In the genomic region with DNA sequence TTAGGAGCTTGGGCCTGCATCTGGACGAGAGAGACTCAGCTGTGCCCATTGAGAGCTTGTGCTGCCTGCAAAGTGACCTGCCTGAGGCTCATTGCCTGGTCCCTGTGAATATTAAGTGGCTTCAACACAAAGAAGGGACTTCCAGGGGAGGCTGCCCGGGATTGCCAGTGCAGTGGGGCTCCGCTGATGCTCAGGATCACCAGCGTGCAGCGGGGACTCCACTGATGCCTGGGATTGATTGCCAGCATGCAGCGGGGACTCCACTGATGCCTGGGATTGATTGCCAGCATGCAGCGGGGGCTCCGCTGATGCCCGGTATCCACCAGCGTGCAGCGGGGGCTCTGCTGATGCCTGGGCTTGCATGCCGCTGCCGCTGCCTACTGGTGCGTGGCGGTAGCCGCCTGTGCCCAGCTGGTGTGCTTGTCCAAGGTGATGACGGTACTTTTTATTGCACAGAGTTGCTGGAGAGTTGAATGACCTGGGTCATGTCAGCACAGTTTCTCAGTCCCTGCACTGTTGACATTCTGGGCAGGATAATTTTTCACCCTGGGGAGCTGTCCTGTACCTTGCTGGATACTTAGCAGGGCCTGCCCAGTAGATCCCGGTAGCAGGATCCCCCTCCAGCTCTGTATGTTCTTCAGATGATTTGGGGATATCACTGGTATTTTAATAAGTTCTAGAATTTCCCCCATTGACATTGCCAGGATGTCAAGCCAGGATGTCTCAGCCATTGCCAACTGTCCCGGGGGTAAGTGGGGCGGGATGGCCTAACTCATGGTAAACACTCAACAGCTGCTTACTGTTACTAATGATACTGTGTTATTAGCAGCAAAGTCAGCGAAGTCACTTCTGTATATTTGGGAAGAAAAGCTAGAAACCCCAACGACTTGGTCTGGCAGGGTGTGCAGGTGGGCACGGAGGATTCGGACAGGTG, we compare ENCODE assay signal across 16 cellular contexts. TPM values are rescaled to one million over a fixed set of nuclear protein-coding genes. Genes with fewer than 3 reads are reported as not detected.
DNase-seq lines count a peak whose midpoint lies in the region; FAIRE-seq and TF ChIP-seq lines count a peak whose summit lies in the region.
"Had no signal": no experiment of that assay in that cellular context is flagged by ENCODE, and none has a peak within 500 bp of the region (broad histone marks: within the 10 kb centered on the region; RNA-seq: fewer than 3 reads in every experiment).

No MANE protein-coding gene starts in this region.

- no peak overlapping the region for H3K4me2 ChIP-seq in neuronal stem cell (ENCODE audit: insufficient read depth, low read length, poor library complexity, severe bottlenecking)

- H3K4me1 ChIP-seq in left ventricle myocardium inferior = peaks cover 34% of the 10 kb centered on the region
- peaks cover 0 to 15% of the 10 kb centered on the region in 2 donors for H3K4me1 ChIP-seq in neuronal stem cell (ENCODE audit: control insufficient read depth in 2 of 2, insufficient read depth in 1 of 2, low read depth in 1 of 2, low read length in 2 of 2)
- H3K4me1 ChIP-seq: HAP-1, uterus had no signal

- H3K36me3 ChIP-seq in left ventricle myocardium inferior (no peaks in the 10 kb centered on the region), neuronal stem cell (replicated peaks in 1 of 2; ENCODE audit: control insufficient read depth in 2 of 2, insufficient read depth in 2 of 2, low read length in 2 of 2) (peaks cover 4 to 30% of the 10 kb centered on the region in 2 donors), brain microvascular endothelial cell (replicated peaks) (no peaks in the 10 kb centered on the region)
- H3K36me3 ChIP-seq: HAP-1, uterus had no signal

- no peak overlapping the region for H3K4ac ChIP-seq in neuronal stem cell (ENCODE audit: low read length)

- H3K4me3 Mint-ChIP-seq in activated naive CD8-positive, alpha-beta T cell treated with anti-CD3 and anti-CD28 coated beads for 36 hours = no peak overlapping the region
- H3K4me3 Mint-ChIP-seq: activated B cell treated with CpG ODN at 0.5 μM for 24 hours; stimulated activated naive B cell treated with anti-CD40 and anti-IgM and Interleukin-4, amounts not matched to agents 10 μg/mL and 1 μg/mL and 100 μg/mL, for 72 hours had no signal

- H3K27me3 Mint-ChIP-seq in activated naive CD8-positive, alpha-beta T cell treated with anti-CD3 and anti-CD28 coated beads for 36 hours = no peaks in the 10 kb centered on the region
- H3K27me3 Mint-ChIP-seq: activated B cell treated with CpG ODN at 0.5 μM for 24 hours; stimulated activated naive B cell treated with anti-CD40 and anti-IgM and Interleukin-4, amounts not matched to agents 10 μg/mL and 1 μg/mL and 100 μg/mL, for 72 hours had no signal

- H2BK5ac ChIP-seq in neuronal stem cell (ENCODE audit: low read length) = no peak overlapping the region

- H2BK120ac ChIP-seq in neuronal stem cell (ENCODE audit: low read depth, low read length) = no peak overlapping the region

- H2BK12ac ChIP-seq in neuronal stem cell (ENCODE audit: low read length) = no peak overlapping the region

- peaks cover 15% of the 10 kb centered on the region for H3K79me1 ChIP-seq in neuronal stem cell (ENCODE audit: low read depth, low read length)

- H3K14ac ChIP-seq in neuronal stem cell (ENCODE audit: low read length) = peak overlapping the region; percentile 76

- H2AK5ac ChIP-seq in neuronal stem cell (ENCODE audit: low read depth, low read length) = no peak overlapping the region

- peak overlapping the region; percentile 73 for H3K18ac ChIP-seq in neuronal stem cell (ENCODE audit: low read length)

- no peak overlapping the region for H4K91ac ChIP-seq in neuronal stem cell (ENCODE audit: low read depth, low read length, poor library complexity)

- H3K4me3 ChIP-seq in left ventricle myocardium inferior = no peak overlapping the region
- no peak overlapping the region for H3K4me3 ChIP-seq in neuronal stem cell (ENCODE audit: low read length in 2 of 2)
- H3K4me3 ChIP-seq in brain microvascular endothelial cell (ENCODE audit: low read depth, low read length) = no peak overlapping the region
- H3K4me3 ChIP-seq: HAP-1, skin epidermis, uterus had no signal

- no peak overlapping the region for H2BK15ac ChIP-seq in neuronal stem cell (ENCODE audit: low read length)

- peaks cover 5% of the 10 kb centered on the region for H3K9me3 Mint-ChIP-seq in activated naive CD8-positive, alpha-beta T cell treated with anti-CD3 and anti-CD28 coated beads for 36 hours

- H4K8ac ChIP-seq in neuronal stem cell (ENCODE audit: low read depth, low read length) = no peak overlapping the region

- in situ Hi-C loops in ACHN (cut with HindIII; ENCODE audit: low pct_ligation_motif_present, low pct_unique_long_range_greater_than_20kb, low sequenced_read_pairs) = no loop called here
- in situ Hi-C loops in brain microvascular endothelial cell (cut with HindIII; ENCODE audit: low pct_ligation_motif_present, low sequenced_read_pairs) = no loop called here

- TF ChIP-seq CTCF in left ventricle myocardium inferior (IDR thresholded peaks at IDR 0.05; ENCODE audit: borderline replicate concordance) (no peak), brain microvascular endothelial cell (IDR thresholded peaks at IDR 0.05; ENCODE audit: low read depth, low read length, missing control alignments) (no peak)

- no peaks in the 10 kb centered on the region for H3K4me1 Mint-ChIP-seq in activated naive CD8-positive, alpha-beta T cell treated with anti-CD3 and anti-CD28 coated beads for 36 hours
- H3K4me1 Mint-ChIP-seq: activated B cell treated with CpG ODN at 0.5 μM for 24 hours; stimulated activated naive B cell treated with anti-CD40 and anti-IgM and Interleukin-4, amounts not matched to agents 10 μg/mL and 1 μg/mL and 100 μg/mL, for 72 hours had no signal

- H2AFZ ChIP-seq in neuronal stem cell (ENCODE audit: low read length) = no peak overlapping the region

- H3K23ac ChIP-seq in neuronal stem cell (ENCODE audit: low read depth, low read length, poor library complexity) = peak overlapping the region; percentile 21

- no peak overlapping the region for H3K9ac ChIP-seq in neuronal stem cell (ENCODE audit: low read depth, low read length, poor library complexity)

- DNase-seq in ACHN (peak; percentile 47), RCC 7860 (ENCODE audit: low spot score) (peak; percentile 20), left ventricle myocardium inferior (no peak), neuronal stem cell (ENCODE audit: low spot score) (no peak), iPS-NIHi11 (ENCODE audit: low spot score) (no peak), HuH-7 (ENCODE audit: low spot score) (no peak), brain microvascular endothelial cell (no peak)
- DNase-seq in activated naive CD8-positive, alpha-beta T cell treated with anti-CD3 and anti-CD28 coated beads for 36 hours = no peak
- DNase-seq: activated B cell treated with CpG ODN at 0.5 μM for 24 hours; activated naive CD4-positive, alpha-beta T cell treated with Interleukin-2 at 50 U/mL for 16 hours; COR-L47; stimulated activated naive B cell treated with anti-CD40 and anti-IgM and Interleukin-4, amounts not matched to agents 10 μg/mL and 1 μg/mL and 100 μg/mL, for 72 hours; T-helper 1 cell; uterus had no signal

- H3K27ac Mint-ChIP-seq in activated naive CD8-positive, alpha-beta T cell treated with anti-CD3 and anti-CD28 coated beads for 36 hours = no peak overlapping the region
- H3K27ac Mint-ChIP-seq: activated B cell treated with CpG ODN at 0.5 μM for 24 hours; stimulated activated naive B cell treated with anti-CD40 and anti-IgM and Interleukin-4, amounts not matched to agents 10 μg/mL and 1 μg/mL and 100 μg/mL, for 72 hours had no signal

- peak overlapping the region; percentile 13 for H3K27ac ChIP-seq in left ventricle myocardium inferior (replicated peaks)
- no peak overlapping the region for H3K27ac ChIP-seq in neuronal stem cell (replicated peaks; ENCODE audit: low read length)
- H3K27ac ChIP-seq in brain microvascular endothelial cell = no peak overlapping the region

- no peaks in the 10 kb centered on the region for H3K36me3 Mint-ChIP-seq in activated naive CD8-positive, alpha-beta T cell treated with anti-CD3 and anti-CD28 coated beads for 36 hours
- H3K36me3 Mint-ChIP-seq: stimulated activated naive B cell treated with anti-CD40 and anti-IgM and Interleukin-4, amounts not matched to agents 10 μg/mL and 1 μg/mL and 100 μg/mL, for 72 hours had no signal

- no CpG with 5 or more reads among the region's 24 CpGs for WGBS in neuronal stem cell (ENCODE audit: extremely low coverage in 2 of 2, insufficient read length in 2 of 2, insufficient replicate concordance in 1 of 2), 2 donors

- intact Hi-C loops in left ventricle myocardium inferior (cut with micrococcal nuclease) = no loop called here

- FAIRE-seq in RCC 7860 (lab: Jason Lieb, UNC) = no peak

- H3K9me3 ChIP-seq in left ventricle myocardium inferior (replicated peaks) (no peaks in the 10 kb centered on the region), neuronal stem cell (replicated peaks in 1 of 2; ENCODE audit: control insufficient read depth in 2 of 2, insufficient read depth in 1 of 2, low read depth in 1 of 2, low read length in 2 of 2) (no peaks in the 10 kb centered on the region)
- H3K9me3 ChIP-seq: HAP-1, uterus had no signal

- no peaks in the 10 kb centered on the region for H3K27me3 ChIP-seq in left ventricle myocardium inferior (ENCODE audit: low read depth)
- H3K27me3 ChIP-seq in neuronal stem cell (ENCODE audit: control insufficient read depth in 3 of 3, insufficient read depth in 3 of 3, low read depth in 1 of 3, low read length in 3 of 3) = no peaks in the 10 kb centered on the region
- H3K27me3 ChIP-seq in brain microvascular endothelial cell (replicated peaks) = no peaks in the 10 kb centered on the region
- H3K27me3 ChIP-seq: uterus had no signal

RNA-seq across cellular contexts. Expression of a gene that starts 13.0 kb away (rescaled TPM):
- total RNA-seq in left ventricle myocardium inferior = 16.8 TPM
- polyA plus RNA-seq in neuronal stem cell (2013, experiment 1 of 2) = 21.3 TPM
- 21.3 TPM for polyA plus RNA-seq in neuronal stem cell (2013, experiment 2 of 2)
- under 1 TPM; 0.76 to 0.95 TPM for total RNA-seq in activated naive CD8-positive, alpha-beta T cell treated with anti-CD3 and anti-CD28 coated beads for 36 hours
- total RNA-seq: activated B cell treated with CpG ODN at 0.5 μM for 24 hours had no signal

Comparison
In these comparisons a context has a peak if more than half of its experiments do, and no peak if none do; other contexts are left out.
1. DNase-seq: peak in ACHN (single experiment) and RCC 7860 (single experiment); none in left ventricle myocardium inferior (single experiment), neuronal stem cell (single experiment), iPS-NIHi11 (single experiment), HuH-7 (single experiment), activated naive CD8-positive, alpha-beta T cell treated with anti-CD3 and anti-CD28 coated beads for 36 hours (single experiment) and brain microvascular endothelial cell (single experiment).